23 cellular contexts compared by ENCODE assay signal in genomic region chr5:56511442-56511841, GRCh38.
DNase-seq lines count a peak whose midpoint lies in the region; ATAC-seq, FAIRE-seq and TF ChIP-seq lines count a peak whose summit lies in the region.
"Had no signal": no experiment of that assay in that cellular context is flagged by ENCODE, and none has a peak within 500 bp of the region (broad histone marks: within the 10 kb centered on the region; RNA-seq: fewer than 3 reads in every experiment).

No MANE protein-coding gene starts in this region.

- no peak for TF ChIP-seq POLR2A in HepG2 (IDR thresholded peaks at IDR 0.05; ENCODE audit: insufficient read depth in 1 of 2, low read depth in 2 of 2, low read length in 2 of 2)
- TF ChIP-seq POLR2A in right lobe of liver (IDR thresholded peaks at IDR 0.05): no peak
- no peak for TF ChIP-seq POLR2A in K562 (conservative IDR thresholded peaks at IDR 0.05)

- no TSS peak for BruUV-seq in HepG2 (replicated peaks; lab: Mats Ljungman, UMichigan)
- no TSS peak for BruUV-seq in K562 (replicated peaks; lab: Mats Ljungman, UMichigan)
- no TSS peak for BruUV-seq in MCF 10A (replicated peaks; lab: Mats Ljungman, UMichigan)

- no peak overlapping the region for H3K27ac Mint-ChIP-seq in MCF 10A (ENCODE audit: low read depth, unreplicated experiment)
- H3K27ac Mint-ChIP-seq: B cell; CD4-positive, alpha-beta T cell; CD8-positive, alpha-beta T cell had no signal

- no peak for TF ChIP-seq EP300 in HepG2 (IDR thresholded peaks at IDR 0.05; ENCODE audit: low read depth in 2 of 2, low read length in 2 of 2)
- TF ChIP-seq EP300 in HepG2 (CRISPR knock-in tag; IDR thresholded peaks at IDR 0.05; ENCODE audit: borderline replicate concordance): no peak
- no peak for TF ChIP-seq EP300 in K562 (IDR thresholded peaks at IDR 0.05; ENCODE audit: low read length)

- H3K4me3 Mint-ChIP-seq in MCF 10A (ENCODE audit: unreplicated experiment): no peak overlapping the region
- H3K4me3 Mint-ChIP-seq: B cell; CD4-positive, alpha-beta T cell; CD8-positive, alpha-beta T cell had no signal

- H3K9ac ChIP-seq in HepG2 (ENCODE audit: insufficient read depth, low read depth, low read length): no peak overlapping the region
- H3K9ac ChIP-seq in K562 (ENCODE audit: insufficient read depth in 1 of 2, low read depth in 2 of 2, low read length in 2 of 2): no peak overlapping the region
- H3K9ac ChIP-seq: BLaER1 treated with 17β-estradiol and CSF1 and Interleukin-3, amounts not matched to agents 10 nM and 100 nM had no signal

- intact Hi-C loops in HepG2 (cut with micrococcal nuclease; ENCODE audit: unreplicated experiment) (no loop called here), right lobe of liver (cut with DNase I) (no loop called here), K562 (cut with micrococcal nuclease) (no loop called here), MCF 10A (cut with micrococcal nuclease) (no loop called here)

- in situ Hi-C loops in HepG2 (cut with HindIII; ENCODE audit: extremely low pct_ligation_motif_present, low pct_unique_long_range_greater_than_20kb) (no loop called here), K562 (cut with MboI) (no loop called here)

- POLR2A ChIA-PET in HepG2 (lab: Yijun Ruan, JAX): interaction anchor here (0.7 to 2.9 kb wide), 3 partner anchors 31 to 183 kb away, joined by 4 to 13 read pairs (median 4); no protein-coding TSS in a partner anchor
- POLR2A ChIA-PET in K562 (lab: Yijun Ruan, JAX): interaction anchor here (0.6 to 0.8 kb wide), 2 partner anchors 12 to 22 kb away, joined by 3 read pairs; no protein-coding TSS in a partner anchor
- POLR2A ChIA-PET in MCF 10A (lab: Yijun Ruan, JAX): interaction anchor here (1.3 kb wide), 1 partner anchor 9 kb away, joined by 3 read pairs; no protein-coding TSS in a partner anchor

- no peak overlapping the region for H3K27ac ChIP-seq in HepG2 (ENCODE audit: extremely low read length, insufficient read depth, low read length)
- H3K27ac ChIP-seq in right lobe of liver: no peak overlapping the region
- no peak overlapping the region for H3K27ac ChIP-seq in K562 (ENCODE audit: extremely low read depth, low read depth, low read length)
- H3K27ac ChIP-seq: 22Rv1; A549; BLaER1 treated with 17β-estradiol and CSF1 and Interleukin-3, amounts not matched to agents 10 nM and 100 nM; C4-2B had no signal

- H3K4me1 ChIP-seq in HepG2 (ENCODE audit: insufficient read depth, low read length) (peaks cover 57% of the 10 kb centered on the region), right lobe of liver (peaks cover 0 to 3% (median 1%) of the 10 kb centered on the region in 4 donors), K562 (replicated peaks in 1 of 2; ENCODE audit: control insufficient read depth in 2 of 2, insufficient read depth in 2 of 2, low read length in 2 of 2) (no peaks in the 10 kb centered on the region; a peak in 1 of 5 replicates)

- peak; percentile 7 for DNase-seq in NCI-H82 (lab: John Stamatoyannopoulos, UW)
- DNase-seq in NCI-H82 treated with DMSO at 0.1 percent for 48 hours (lab: John Stamatoyannopoulos, UW; ENCODE audit: unreplicated experiment): no peak
- DNase-seq in HepG2 (ENCODE audit: low spot score): no peak
- no peak for DNase-seq in right lobe of liver
- DNase-seq in K562 (ENCODE audit: extremely low read depth in 1 of 4, low spot score in 3 of 4): peak in 2 of 4 experiments; percentile 13 to 17
- no peak for DNase-seq in islet precursor cell
- DNase-seq in MCF 10A (ENCODE audit: unreplicated experiment): no peak
- DNase-seq: AML-193; Caco-2; Calu3; CD4-positive, alpha-beta T cell; CD8-positive, alpha-beta T cell; DMS79 treated with DMSO at 0.1 percent for 48 hours; GF-D8 had no signal

- no peaks in the 10 kb centered on the region for H3K27me3 Mint-ChIP-seq in MCF 10A (ENCODE audit: insufficient read depth, unreplicated experiment)
- H3K27me3 Mint-ChIP-seq: B cell; CD4-positive, alpha-beta T cell had no signal

- H2AFZ ChIP-seq in HepG2 (ENCODE audit: low read length) (no peak overlapping the region), K562 (ENCODE audit: low read depth, low read length) (no peak overlapping the region)

- H3K9me1 ChIP-seq in K562 (ENCODE audit: control insufficient read depth, insufficient read depth, low read length): no peaks in the 10 kb centered on the region

- TF ChIP-seq RAD21 in HepG2 (CRISPR knock-in tag; IDR thresholded peaks at IDR 0.05): no peak
- TF ChIP-seq RAD21 in K562 (CRISPR knock-in tag; conservative IDR thresholded peaks at IDR 0.05 in 1 of 2, IDR thresholded peaks at IDR 0.05 in 1 of 2): no peak

- CTCF ChIA-PET in HepG2 (lab: Yijun Ruan, JAX; ENCODE audit: low intra/inter-chr PET ratio, low total read pairs) (no interaction called here), K562 (lab: Yijun Ruan, JAX; ENCODE audit: low intra/inter-chr PET ratio) (no interaction called here), MCF 10A (lab: Yijun Ruan, JAX) (no interaction called here)

- H3K36me3 ChIP-seq in HepG2 (replicated peaks in 1 of 2; ENCODE audit: control insufficient read depth in 1 of 2, insufficient read depth in 2 of 2, low read length in 2 of 2) (no peaks in the 10 kb centered on the region), right lobe of liver (no peaks in the 10 kb centered on the region), K562 (ENCODE audit: control insufficient read depth, insufficient read depth, low read length) (no peaks in the 10 kb centered on the region)
- H3K36me3 ChIP-seq: BLaER1 treated with 17β-estradiol and CSF1 and Interleukin-3, amounts not matched to agents 10 nM and 100 nM had no signal

- no peaks in the 10 kb centered on the region for H4K20me1 ChIP-seq in HepG2 (ENCODE audit: insufficient read depth, low read length)
- no peaks in the 10 kb centered on the region for H4K20me1 ChIP-seq in K562 (replicated peaks; ENCODE audit: control insufficient read depth, insufficient read depth, low read length)
- H4K20me1 ChIP-seq: BLaER1 treated with 17β-estradiol and CSF1 and Interleukin-3, amounts not matched to agents 10 nM and 100 nM had no signal

- H3K36me3 Mint-ChIP-seq in MCF 10A (ENCODE audit: insufficient read depth, unreplicated experiment): no peaks in the 10 kb centered on the region
- H3K36me3 Mint-ChIP-seq: CD8-positive, alpha-beta T cell had no signal

- 21% methylated on average over 1 of the region's 2 CpGs for WGBS in HepG2 (ENCODE audit: low lambda C conversion rate)
- 100% methylated on average over 1 of the region's 2 CpGs for WGBS in right lobe of liver (ENCODE audit: insufficient coverage, low coverage, low lambda C conversion rate, missing lambda C conversion rate)
- WGBS in K562 (ENCODE audit: insufficient coverage, low coverage, missing lambda C conversion rate): 36% methylated on average over 2 of the region's 2 CpGs

- H3K79me2 ChIP-seq in HepG2 (ENCODE audit: insufficient read depth, low read length) (no peaks in the 10 kb centered on the region), K562 (ENCODE audit: control insufficient read depth, insufficient read depth, low read length) (no peaks in the 10 kb centered on the region)

- H3K9me3 ChIP-seq in HepG2 (ENCODE audit: low read length): no peaks in the 10 kb centered on the region
- H3K9me3 ChIP-seq in right lobe of liver: no peaks in the 10 kb centered on the region
- no peaks in the 10 kb centered on the region for H3K9me3 ChIP-seq in K562 (replicated peaks; ENCODE audit: control insufficient read depth, insufficient read depth, low read depth, low read length)
- H3K9me3 ChIP-seq: A549, Caco-2 had no signal

- TF ChIP-seq CTCF in HepG2 (CRISPR knock-in tag; IDR thresholded peaks at IDR 0.05) (no peak), right lobe of liver (IDR thresholded peaks at IDR 0.05) (no peak), K562 (IDR thresholded peaks at IDR 0.05 in 2 of 3, conservative IDR thresholded peaks at IDR 0.05 in 1 of 3; ENCODE audit: insufficient read depth in 2 of 3, low read depth in 1 of 3, low read length in 3 of 3) (no peak), MCF 10A (IDR thresholded peaks at IDR 0.05; ENCODE audit: unreplicated experiment) (no peak)

- H3K4me1 Mint-ChIP-seq in MCF 10A (ENCODE audit: insufficient read depth, unreplicated experiment): peaks cover 18% of the 10 kb centered on the region

- no peak for ATAC-seq in HepG2
- no peak for ATAC-seq in right lobe of liver
- ATAC-seq in K562: no peak
- ATAC-seq: A549; CD8-positive, alpha-beta T cell had no signal

- FAIRE-seq in HepG2 (lab: Jason Lieb, UNC): no peak
- no peak for FAIRE-seq in K562 (lab: Jason Lieb, UNC)
- FAIRE-seq: A549, D721Med, G401.6, GM12891, GM19239 had no signal

- H3K4me2 ChIP-seq in HepG2 (ENCODE audit: low read depth, low read length) (no peak overlapping the region), K562 (ENCODE audit: insufficient read depth, low read length) (no peak overlapping the region)
- H3K4me2 ChIP-seq: A549 had no signal

- H3K27me3 ChIP-seq in HepG2 (ENCODE audit: control insufficient read depth in 1 of 2, insufficient read depth in 2 of 2, low read length in 2 of 2) (0 out of 5 replicates have a peak, but pooled peaks cover 0 to 2% of the 10 kb centered on the region in 2 experiments), right lobe of liver (no peaks in the 10 kb centered on the region), K562 (ENCODE audit: control insufficient read depth in 2 of 2, insufficient read depth in 2 of 2, low read length in 2 of 2) (peaks cover 0 to 1% of the 10 kb centered on the region in 2 experiments; a peak in 1 of 5 replicates)
- H3K27me3 ChIP-seq: BLaER1 treated with 17β-estradiol and CSF1 and Interleukin-3, amounts not matched to agents 10 nM and 100 nM had no signal

- no peak overlapping the region for H3K4me3 ChIP-seq in HepG2 (replicated peaks in 1 of 3; ENCODE audit: insufficient read depth in 1 of 3, low read depth in 2 of 3, low read length in 3 of 3)
- H3K4me3 ChIP-seq in right lobe of liver: no peak overlapping the region
- H3K4me3 ChIP-seq in K562: no peak overlapping the region
- H3K4me3 ChIP-seq: A549; BLaER1 treated with 17β-estradiol and CSF1 and Interleukin-3, amounts not matched to agents 10 nM and 100 nM had no signal

- H3K9me3 Mint-ChIP-seq in MCF 10A (ENCODE audit: unreplicated experiment): no peaks in the 10 kb centered on the region
- H3K9me3 Mint-ChIP-seq: CD4-positive, alpha-beta T cell; CD8-positive, alpha-beta T cell had no signal

TF ChIP-seq in HepG2, 621 proteins besides CTCF, POLR2A, EP300 and RAD21 (continues in another document):
- no peak for TF ChIP-seq FOXM1 (CRISPR knock-in tag; IDR thresholded peaks at IDR 0.05)
- no peak for TF ChIP-seq SP5 (CRISPR knock-in tag; IDR thresholded peaks at IDR 0.05; ENCODE audit: borderline replicate concordance, low read depth)
- no peak for TF ChIP-seq ZNF619 (CRISPR knock-in tag; IDR thresholded peaks at IDR 0.05)
- TF ChIP-seq RAD51 (IDR thresholded peaks at IDR 0.05; ENCODE audit: borderline replicate concordance): peak; percentile 19; the same call in 1 of the 2 replicates
- TF ChIP-seq ZBTB1 (CRISPR knock-in tag; IDR thresholded peaks at IDR 0.05; ENCODE audit: borderline replicate concordance): no peak
